Comparison of ENCODE assay signal across 1 cellular context in genomic region chr12:72271741-72272661, GRCh38.
A peak's percentile ranks its signal among the peaks of the same experiment; 100 is the strongest.
TF ChIP-seq lines count a peak whose summit lies in the region.

TSS of gene TRHDE (plus strand) at chr12:72272370. CDS start at chr12:72272644, 274 bp downstream.

TF ChIP-seq in H1, 55 proteins besides CTCF, POLR2A, EP300 and RAD21 (continued from another document):
- TF ChIP-seq MAX (IDR thresholded peaks at IDR 0.05) (peak; percentile 85), KDM4A (IDR thresholded peaks at IDR 0.05; ENCODE audit: low read depth, low read length, severe bottlenecking) (peak; percentile 92), TCF12 (IDR thresholded peaks at IDR 0.05; ENCODE audit: low read depth, low read length) (no peak), SP4 (IDR thresholded peaks at IDR 0.05; ENCODE audit: low read length) (no peak), SAP30 (IDR thresholded peaks at IDR 0.05; ENCODE audit: insufficient read depth, insufficient replicate concordance, low read length) (peak; percentile 77)
